Comparison of ENCODE assay signal across 1 cellular context in the genomic region with DNA sequence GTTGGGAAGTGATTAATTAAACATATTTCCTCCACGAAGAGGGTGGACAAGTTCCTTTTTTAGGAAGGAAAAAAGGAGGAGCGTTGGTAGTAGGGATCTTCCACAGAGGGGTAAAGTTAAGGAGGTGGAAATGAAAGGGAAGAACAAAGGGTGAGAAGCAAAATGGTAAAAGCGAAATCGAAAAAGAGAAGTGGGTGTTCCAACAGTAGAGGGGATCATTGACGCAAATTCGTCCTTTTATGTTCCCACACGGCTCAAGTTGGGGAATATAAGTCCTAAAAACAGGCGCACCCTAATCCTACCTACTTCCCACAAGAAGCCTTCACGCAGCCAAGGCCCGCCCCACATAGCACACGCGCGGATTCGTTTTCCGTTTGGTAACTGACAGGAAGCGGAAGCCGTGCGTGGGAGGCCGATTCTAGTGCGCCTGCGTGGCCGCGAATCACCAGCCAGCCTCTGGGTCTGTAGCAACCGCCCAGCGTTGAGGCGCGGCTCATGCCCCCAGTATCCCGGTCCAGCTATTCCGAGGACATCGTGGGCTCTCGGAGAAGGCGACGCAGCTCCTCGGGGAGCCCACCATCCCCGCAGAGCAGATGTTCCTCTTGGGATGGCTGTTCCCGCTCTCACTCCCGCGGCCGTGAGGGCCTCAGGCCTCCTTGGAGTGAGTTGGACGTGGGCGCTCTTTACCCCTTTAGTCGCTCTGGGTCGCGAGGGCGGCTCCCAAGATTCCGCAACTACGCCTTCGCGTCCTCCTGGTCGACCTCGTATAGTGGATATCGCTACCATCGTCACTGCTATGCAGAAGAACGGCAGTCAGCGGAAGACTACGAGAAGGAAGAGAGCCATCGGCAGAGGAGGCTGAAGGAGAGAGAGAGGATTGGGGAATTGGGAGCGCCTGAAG.
A peak's percentile ranks its signal among the peaks of the same experiment; 100 is the strongest.
TF ChIP-seq lines count a peak whose summit lies in the region.

A gene (plus strand): TSS at position 421 of the 901 bp plus-strand sequence. CDS start 75 bp downstream, at position 496.

TF ChIP-seq in GM12878, 131 proteins besides CTCF, POLR2A, EP300 and RAD21 (continued from another document):
- TF ChIP-seq, protein P1, sequence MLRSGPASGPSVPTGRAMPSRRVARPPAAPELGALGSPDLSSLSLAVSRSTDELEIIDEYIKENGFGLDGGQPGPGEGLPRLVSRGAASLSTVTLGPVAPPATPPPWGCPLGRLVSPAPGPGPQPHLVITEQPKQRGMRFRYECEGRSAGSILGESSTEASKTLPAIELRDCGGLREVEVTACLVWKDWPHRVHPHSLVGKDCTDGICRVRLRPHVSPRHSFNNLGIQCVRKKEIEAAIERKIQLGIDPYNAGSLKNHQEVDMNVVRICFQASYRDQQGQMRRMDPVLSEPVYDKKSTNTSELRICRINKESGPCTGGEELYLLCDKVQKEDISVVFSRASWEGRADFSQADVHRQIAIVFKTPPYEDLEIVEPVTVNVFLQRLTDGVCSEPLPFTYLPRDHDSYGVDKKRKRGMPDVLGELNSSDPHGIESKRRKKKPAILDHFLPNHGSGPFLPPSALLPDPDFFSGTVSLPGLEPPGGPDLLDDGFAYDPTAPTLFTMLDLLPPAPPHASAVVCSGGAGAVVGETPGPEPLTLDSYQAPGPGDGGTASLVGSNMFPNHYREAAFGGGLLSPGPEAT (IDR thresholded peaks at IDR 0.05; ENCODE audit: low read depth) = no peak
- TF ChIP-seq ETV6 (conservative IDR thresholded peaks at IDR 0.05 in 1 of 2, IDR thresholded peaks at IDR 0.05 in 1 of 2; ENCODE audit: borderline replicate concordance in 1 of 2, low read depth in 1 of 2) = peak in 1 of 2 experiments; percentile 46; a peak in 1 of 4 replicates
- no peak for TF ChIP-seq NR2C1 (IDR thresholded peaks at IDR 0.05)
- TF ChIP-seq CBX5 (IDR thresholded peaks at IDR 0.05; ENCODE audit: low read depth) = no peak
- TF ChIP-seq EGR1 (IDR thresholded peaks at IDR 0.05; ENCODE audit: borderline replicate concordance in 1 of 2, low read depth in 2 of 2, low read length in 2 of 2) = peak; percentile 54 to 75
- no peak for TF ChIP-seq SREBF2 (IDR thresholded peaks at IDR 0.05; ENCODE audit: low read length)
- 0 out of 2 replicates have a peak, but pooled peaks have one; percentile 24 for TF ChIP-seq CREM (IDR thresholded peaks at IDR 0.05; ENCODE audit: low read depth)
- peak; percentile 32 to 49; a peak in 1 of 4 replicates for TF ChIP-seq IKZF2 (IDR thresholded peaks at IDR 0.05)
- TF ChIP-seq, protein P2, sequence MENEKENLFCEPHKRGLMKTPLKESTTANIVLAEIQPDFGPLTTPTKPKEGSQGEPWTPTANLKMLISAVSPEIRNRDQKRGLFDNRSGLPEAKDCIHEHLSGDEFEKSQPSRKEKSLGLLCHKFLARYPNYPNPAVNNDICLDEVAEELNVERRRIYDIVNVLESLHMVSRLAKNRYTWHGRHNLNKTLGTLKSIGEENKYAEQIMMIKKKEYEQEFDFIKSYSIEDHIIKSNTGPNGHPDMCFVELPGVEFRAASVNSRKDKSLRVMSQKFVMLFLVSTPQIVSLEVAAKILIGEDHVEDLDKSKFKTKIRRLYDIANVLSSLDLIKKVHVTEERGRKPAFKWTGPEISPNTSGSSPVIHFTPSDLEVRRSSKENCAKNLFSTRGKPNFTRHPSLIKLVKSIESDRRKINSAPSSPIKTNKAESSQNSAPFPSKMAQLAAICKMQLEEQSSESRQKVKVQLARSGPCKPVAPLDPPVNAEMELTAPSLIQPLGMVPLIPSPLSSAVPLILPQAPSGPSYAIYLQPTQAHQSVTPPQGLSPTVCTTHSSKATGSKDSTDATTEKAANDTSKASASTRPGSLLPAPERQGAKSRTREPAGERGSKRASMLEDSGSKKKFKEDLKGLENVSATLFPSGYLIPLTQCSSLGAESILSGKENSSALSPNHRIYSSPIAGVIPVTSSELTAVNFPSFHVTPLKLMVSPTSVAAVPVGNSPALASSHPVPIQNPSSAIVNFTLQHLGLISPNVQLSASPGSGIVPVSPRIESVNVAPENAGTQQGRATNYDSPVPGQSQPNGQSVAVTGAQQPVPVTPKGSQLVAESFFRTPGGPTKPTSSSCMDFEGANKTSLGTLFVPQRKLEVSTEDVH (IDR thresholded peaks at IDR 0.05; ENCODE audit: low read depth, partially characterized antibody) = no peak
- no peak for TF ChIP-seq MYB (IDR thresholded peaks at IDR 0.05; ENCODE audit: borderline replicate concordance, low read depth, low read length)
- TF ChIP-seq NR2F1 (conservative IDR thresholded peaks at IDR 0.05) = no peak
- no peak for TF ChIP-seq CHD1 (IDR thresholded peaks at IDR 0.05; ENCODE audit: low read depth, low read length)
- TF ChIP-seq ZZZ3 (IDR thresholded peaks at IDR 0.05; ENCODE audit: control insufficient read depth, insufficient read length, low read depth) = no peak
- no peak for TF ChIP-seq POLR2AphosphoS2 (IDR thresholded peaks at IDR 0.05; ENCODE audit: low read depth, low read length)
- peak; percentile 42 for TF ChIP-seq EED (IDR thresholded peaks at IDR 0.05; ENCODE audit: low read depth)
- peak; percentile 56; the same call in 1 of the 2 replicates for TF ChIP-seq GABPA (IDR thresholded peaks at IDR 0.05; ENCODE audit: low read depth)
